In the genomic region with DNA sequence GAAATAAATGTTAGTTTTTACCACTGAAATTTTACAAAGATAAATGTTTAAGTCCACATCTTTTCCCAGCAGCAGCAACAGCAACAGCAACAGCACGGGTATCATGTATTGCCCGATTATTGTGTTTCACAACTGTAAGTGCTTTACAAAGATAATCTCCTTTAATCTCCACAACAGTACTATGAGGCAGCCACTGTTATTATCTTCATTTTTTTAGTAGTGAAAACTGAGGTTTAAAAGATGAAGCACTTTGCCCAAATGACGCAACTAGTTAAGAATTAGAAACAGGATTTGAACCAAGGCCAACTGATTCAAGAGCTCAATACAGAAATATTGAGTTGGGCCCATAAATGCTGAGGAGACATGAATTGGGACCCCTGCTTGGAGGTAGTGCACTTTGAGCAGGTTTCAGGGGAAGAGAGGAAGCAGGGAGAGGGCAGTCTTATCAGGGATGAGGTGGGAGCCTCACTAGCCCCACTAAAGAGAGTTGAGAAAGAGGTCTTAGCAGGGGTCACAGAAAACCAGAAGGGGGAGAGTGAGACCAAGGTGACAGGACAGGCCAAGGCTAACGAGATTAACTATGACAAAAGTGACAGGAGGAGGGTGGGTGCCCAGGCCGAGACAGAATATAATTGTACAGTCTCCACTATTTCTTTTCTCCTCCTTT, we compare ENCODE assay signal across 16 cellular contexts. TPM values are rescaled to one million over a fixed set of nuclear protein-coding genes. Genes with fewer than 3 reads are reported as not detected.
"Had no signal": no experiment of that assay in that cellular context is flagged by ENCODE, and none has a peak within 500 bp of the region (broad histone marks: within the 10 kb centered on the region; RNA-seq: fewer than 3 reads in every experiment).

No MANE protein-coding gene starts in this region.

- DNase-seq: activated B cell treated with CpG ODN at 0.5 μM for 24 hours; activated T-cell treated with anti-CD3 and anti-CD28 coated beads, Interleukin-2, amount 50 U/mL, for 72 hours; colonic mucosa; effector CD8-positive, alpha-beta T cell; mammary epithelial cell; mucosa of descending colon; nephron progenitor cell; ovary; stimulated activated CD4-positive, alpha-beta T cell treated with anti-CD3 and anti-CD28 coated beads, Interleukin-15, amount 100 ng/mL, for 24 hours; stimulated activated CD4-positive, alpha-beta T cell treated with anti-CD3 and anti-CD28 coated beads, Interleukin-4, amount 100 ng/mL, for 24 hours; stomach had no signal

- H3K27ac Mint-ChIP-seq: activated B cell treated with CpG ODN at 0.5 μM for 24 hours; activated T-cell treated with anti-CD3 and anti-CD28 coated beads, Interleukin-2, amount 50 U/mL, for 72 hours; nephron progenitor cell; T-helper 1 cell treated with Interleukin-12 subunit alpha and Interleukin-12 subunit beta and Interleukin-4 antibody, amounts not matched to agents 30 μg/mL and 1 μg/mL, for 36 hours had no signal

- H3K9me3 Mint-ChIP-seq: activated B cell treated with CpG ODN at 0.5 μM for 24 hours; activated T-cell treated with anti-CD3 and anti-CD28 coated beads, Interleukin-2, amount 50 U/mL, for 72 hours; nephron progenitor cell; T-helper 1 cell treated with Interleukin-12 subunit alpha and Interleukin-12 subunit beta and Interleukin-4 antibody, amounts not matched to agents 30 μg/mL and 1 μg/mL, for 36 hours had no signal

- H3K4me1 Mint-ChIP-seq: activated B cell treated with CpG ODN at 0.5 μM for 24 hours, nephron progenitor cell had no signal

- H3K4me3 Mint-ChIP-seq: activated B cell treated with CpG ODN at 0.5 μM for 24 hours; activated T-cell treated with anti-CD3 and anti-CD28 coated beads, Interleukin-2, amount 50 U/mL, for 72 hours; nephron progenitor cell; T-helper 1 cell treated with Interleukin-12 subunit alpha and Interleukin-12 subunit beta and Interleukin-4 antibody, amounts not matched to agents 30 μg/mL and 1 μg/mL, for 36 hours had no signal

- ATAC-seq: activated T-cell treated with anti-CD3 and anti-CD28 coated beads, Interleukin-2, amount 50 U/mL, for 72 hours; mucosa of descending colon had no signal

RNA-seq across cellular contexts. Expression of gene KRT2, which starts 15.3 kb away (rescaled TPM):
- total RNA-seq: activated B cell treated with CpG ODN at 0.5 μM for 24 hours; activated T-cell treated with anti-CD3 and anti-CD28 coated beads, Interleukin-2, amount 50 U/mL, for 72 hours; cardiac septum; colonic mucosa; glomerular endothelial cell; mammary epithelial cell; ovary; skeletal muscle tissue; stomach had no signal

RNA-seq across cellular contexts. Expression of gene KRT73, which starts 18.4 kb away (rescaled TPM):
- total RNA-seq: activated B cell treated with CpG ODN at 0.5 μM for 24 hours, cardiac septum, colonic mucosa, glomerular endothelial cell, mammary epithelial cell, mucosa of descending colon, ovary, stomach, thoracic aorta had no signal

RNA-seq across cellular contexts. Expression of gene KRT72, which starts 35.5 kb away (rescaled TPM):
- total RNA-seq: activated B cell treated with CpG ODN at 0.5 μM for 24 hours, cardiac septum, glomerular endothelial cell, mammary epithelial cell, mucosa of descending colon, ovary, skeletal muscle tissue, stomach, thoracic aorta had no signal

RNA-seq across cellular contexts. Expression of gene KRT1, which starts 43.5 kb away (rescaled TPM):
- total RNA-seq: activated B cell treated with CpG ODN at 0.5 μM for 24 hours; activated T-cell treated with anti-CD3 and anti-CD28 coated beads, Interleukin-2, amount 50 U/mL, for 72 hours; cardiac septum; glomerular endothelial cell; mammary epithelial cell; ovary had no signal
